ENCODE assay signal across 36 cellular contexts in genomic region chr10:46068117-46068516, GRCh38. TPM values are rescaled to one million over a fixed set of nuclear protein-coding genes. Genes with fewer than 3 reads are reported as not detected.
"Had no signal": no experiment of that assay in that cellular context is flagged by ENCODE, and none has a peak within 500 bp of the region (broad histone marks: within the 10 kb centered on the region; RNA-seq: fewer than 3 reads in every experiment).

No MANE protein-coding gene starts in this region.

- H3K9me3 Mint-ChIP-seq: activated CD4-positive, alpha-beta memory T cell treated with anti-CD3 and anti-CD28 coated beads, Interleukin-2, amount 10 ng/mL, durations not matched to agents 7 days and 5 days; activated naive CD4-positive, alpha-beta T cell treated with anti-CD3 and anti-CD28 coated beads for 36 hours; activated T-cell treated with anti-CD3 and anti-CD28 coated beads, Interleukin-2, amount 50 U/mL, for 4 hours; activated T-helper 1 cell treated with anti-CD3 and anti-CD28 coated beads, Interleukin-12 subunit alpha, Interleukin-12 subunit beta, Interleukin-2, Interleukin-4 antibody, amounts not matched to agents 30 ng/mL and 10 ng/mL and 1 ng/mL, durations not matched to agents 14 hours and 24 hours and 36 hours; T-helper 1 cell treated with Interleukin-12 subunit alpha and Interleukin-12 subunit beta and Interleukin-4 antibody, amounts not matched to agents 30 μg/mL and 1 μg/mL, for 36 hours; T-helper 2 cell treated with Interferon-gamma antibody and Interleukin-4, amounts not matched to agents 5 μg/mL and 100 μg/mL, for 36 hours had no signal

- H3K4me3 Mint-ChIP-seq: activated CD4-positive, alpha-beta memory T cell treated with anti-CD3 and anti-CD28 coated beads, Interleukin-2, amount 10 ng/mL, durations not matched to agents 7 days and 5 days; activated naive CD4-positive, alpha-beta T cell treated with anti-CD3 and anti-CD28 coated beads for 36 hours; activated T-cell treated with anti-CD3 and anti-CD28 coated beads, Interleukin-2, amount 50 U/mL, for 4 hours; activated T-helper 1 cell treated with anti-CD3 and anti-CD28 coated beads, Interleukin-12 subunit alpha, Interleukin-12 subunit beta, Interleukin-2, Interleukin-4 antibody, amounts not matched to agents 30 ng/mL and 10 ng/mL and 1 ng/mL, durations not matched to agents 14 hours and 24 hours and 36 hours; T-helper 1 cell treated with Interleukin-12 subunit alpha and Interleukin-12 subunit beta and Interleukin-4 antibody, amounts not matched to agents 30 μg/mL and 1 μg/mL, for 36 hours; T-helper 2 cell treated with Interferon-gamma antibody and Interleukin-4, amounts not matched to agents 5 μg/mL and 100 μg/mL, for 36 hours had no signal

- H3K36me3 Mint-ChIP-seq: activated naive CD4-positive, alpha-beta T cell treated with anti-CD3 and anti-CD28 coated beads, Interleukin-2, amount 50 U/mL, for 72 hours had no signal

- H3K27me3 ChIP-seq: adrenal gland, body of pancreas, breast epithelium, MG63, Peyer's patch had no signal

- H3K4me1 Mint-ChIP-seq: activated CD4-positive, alpha-beta memory T cell treated with anti-CD3 and anti-CD28 coated beads, Interleukin-2, amount 10 ng/mL, durations not matched to agents 7 days and 5 days had no signal

- FAIRE-seq: astrocyte, TTC549 had no signal

- H3K4me3 ChIP-seq: adrenal gland, body of pancreas, breast epithelium, MG63, Peyer's patch, SJSA1 had no signal

- H3K4me1 ChIP-seq: adrenal gland, body of pancreas, breast epithelium, Peyer's patch, SJSA1 had no signal

- H3K36me3 ChIP-seq: adrenal gland, breast epithelium, MG63, Peyer's patch, SJSA1 had no signal

- H3K27me3 Mint-ChIP-seq: activated CD4-positive, alpha-beta memory T cell treated with anti-CD3 and anti-CD28 coated beads, Interleukin-2, amount 10 ng/mL, durations not matched to agents 7 days and 5 days had no signal

- H3K4me2 ChIP-seq: SK-N-SH had no signal

- H3K9me2 ChIP-seq: SK-N-SH had no signal

- H3K9me3 ChIP-seq: adrenal gland, body of pancreas, breast epithelium, MG63, Peyer's patch, SJSA1, SK-N-SH had no signal

- H3K27ac ChIP-seq: adrenal gland, body of pancreas, breast epithelium, Peyer's patch, SJSA1 had no signal

- ATAC-seq: activated naive CD4-positive, alpha-beta T cell treated with anti-CD3 and anti-CD28 coated beads, Interleukin-2, amount 50 U/mL, for 72 hours; activated T-cell treated with anti-CD3 and anti-CD28 coated beads, Interleukin-2, amount 50 U/mL, for 4 hours; body of pancreas; PC-3 had no signal

- DNase-seq: activated CD4-positive, alpha-beta memory T cell treated with anti-CD3 and anti-CD28 coated beads, Interleukin-2, amount 10 ng/mL, durations not matched to agents 7 days and 5 days; activated CD4-positive, alpha-beta T cell treated with anti-CD3 and anti-CD28 coated beads for 1 hour; activated CD4-positive, alpha-beta T cell treated with anti-CD3 and anti-CD28 coated beads for 48 hours; activated CD4-positive, CD25-positive, alpha-beta regulatory T cell; activated gamma-delta T cell treated with Interleukin-2 at 50 U/mL for 16 hours; activated naive CD4-positive, alpha-beta T cell treated with anti-CD3 and anti-CD28 coated beads for 36 hours; activated T-cell treated with anti-CD3 and anti-CD28 coated beads for 4 hours; activated T-cell treated with anti-CD3 and anti-CD28 coated beads, Interleukin-2, amount 50 U/mL, for 4 hours; adrenal gland; body of pancreas; Kasumi-1; KG1; MG63; NCI-H1048; NCI-H1105 treated with DMSO at 0.1 percent for 48 hours; NCI-H1436; NCI-H1694; NCI-H1930; NCI-H2081 treated with DMSO at 0.1 percent for 48 hours; NCI-H226; NCI-H446 treated with DMSO at 0.1 percent for 48 hours; NCI-H524 treated with DMSO at 0.1 percent for 48 hours; PC-3; Peyer's patch; RPMI8226; SHP77 treated with DMSO at 0.1 percent for 48 hours; SK-N-SH had no signal

- H3K9ac ChIP-seq: SK-N-SH had no signal

- H3K27ac Mint-ChIP-seq: activated CD4-positive, alpha-beta memory T cell treated with anti-CD3 and anti-CD28 coated beads, Interleukin-2, amount 10 ng/mL, durations not matched to agents 7 days and 5 days; activated naive CD4-positive, alpha-beta T cell treated with anti-CD3 and anti-CD28 coated beads for 36 hours; activated naive CD4-positive, alpha-beta T cell treated with anti-CD3 and anti-CD28 coated beads, Interleukin-2, amount 50 U/mL, for 72 hours; activated T-helper 1 cell treated with anti-CD3 and anti-CD28 coated beads, Interleukin-12 subunit alpha, Interleukin-12 subunit beta, Interleukin-2, Interleukin-4 antibody, amounts not matched to agents 30 ng/mL and 10 ng/mL and 1 ng/mL, durations not matched to agents 14 hours and 24 hours and 36 hours; T-helper 1 cell treated with Interleukin-12 subunit alpha and Interleukin-12 subunit beta and Interleukin-4 antibody, amounts not matched to agents 30 μg/mL and 1 μg/mL, for 36 hours; T-helper 2 cell treated with Interferon-gamma antibody and Interleukin-4, amounts not matched to agents 5 μg/mL and 100 μg/mL, for 36 hours had no signal

RNA-seq across cellular contexts. Expression of gene MSMB, which starts 22.0 kb away (rescaled TPM):
- total RNA-seq: activated CD4-positive, alpha-beta memory T cell treated with anti-CD3 and anti-CD28 coated beads, Interleukin-2, amount 10 ng/mL, durations not matched to agents 7 days and 5 days; activated naive CD4-positive, alpha-beta T cell treated with anti-CD3 and anti-CD28 coated beads for 36 hours; activated naive CD4-positive, alpha-beta T cell treated with anti-CD3 and anti-CD28 coated beads, Interleukin-2, amount 50 U/mL, for 72 hours; activated T-cell treated with anti-CD3 and anti-CD28 coated beads, Interleukin-2, amount 50 U/mL, for 4 hours; activated T-helper 1 cell treated with anti-CD3 and anti-CD28 coated beads, Interleukin-12 subunit alpha, Interleukin-12 subunit beta, Interleukin-2, Interleukin-4 antibody, amounts not matched to agents 30 ng/mL and 10 ng/mL and 1 ng/mL, durations not matched to agents 14 hours and 24 hours and 36 hours; adrenal gland; astrocyte; body of pancreas; cardiac septum; PC-3; Peyer's patch; SJSA1 had no signal
- polyA plus RNA-seq: adrenal gland, SK-N-SH had no signal
